In genomic region chr4:147736458-147736857, GRCh38 we compare ENCODE assay signal across 1 cellular context.
TF ChIP-seq lines count a peak whose summit lies in the region.

No MANE protein-coding gene starts in this region.

TF ChIP-seq in H1, 55 proteins besides CTCF, POLR2A, EP300 and RAD21:
- TF ChIP-seq RNF2 (IDR thresholded peaks at IDR 0.05; ENCODE audit: borderline replicate concordance, low read depth, low read length, missing control alignments, poor library complexity, severe bottlenecking) (no peak), TCF12 (IDR thresholded peaks at IDR 0.05; ENCODE audit: low read depth, low read length) (no peak), JUND (IDR thresholded peaks at IDR 0.05; ENCODE audit: low read length) (peak; percentile 71; the same call in 1 of the 2 replicates)
TF ChIP-seq in H1: peak in this region for 1.
